Comparison of ENCODE assay signal across 27 cellular contexts in genomic region chr2:154244932-154245331, GRCh38.
"Had no signal": no experiment of that assay in that cellular context is flagged by ENCODE, and none has a peak within 500 bp of the region (broad histone marks: within the 10 kb centered on the region; RNA-seq: fewer than 3 reads in every experiment).

No MANE protein-coding gene starts in this region.

- FAIRE-seq: urothelium cell line had no signal

- DNase-seq: stimulated activated CD4-positive, alpha-beta T cell treated with anti-CD3 and anti-CD28 coated beads, Interleukin-2, amount 100 ng/mL, for 48 hours; stimulated activated CD4-positive, alpha-beta T cell treated with anti-CD3 and anti-CD28 coated beads, Interleukin-4, amount 100 ng/mL, for 1 hour; stimulated activated CD4-positive, alpha-beta T cell treated with anti-CD3 and anti-CD28 coated beads, Interleukin-4, amount 100 ng/mL, for 24 hours; stimulated activated CD4-positive, alpha-beta T cell treated with anti-CD3 and anti-CD28 coated beads, Interleukin-4, amount 100 ng/mL, for 4 hours; stimulated activated CD8-positive, alpha-beta memory T cell treated with anti-CD3 and anti-CD28 coated beads, Interleukin-4, amount 100 ng/mL, for 48 hours; stimulated activated naive B cell treated with anti-CD40 and anti-IgM and Interleukin-4, amounts not matched to agents 10 μg/mL and 1 μg/mL and 100 μg/mL, for 72 hours; stimulated activated naive CD4-positive, alpha-beta T cell; stimulated activated naive CD4-positive, alpha-beta T cell treated with Interleukin-2 at 50 U/mL for 16 hours; stimulated activated naive CD8-positive, alpha-beta T cell treated with anti-CD3 and anti-CD28 coated beads, Interleukin-15, amount 100 ng/mL, for 72 hours; stimulated activated naive CD8-positive, alpha-beta T cell treated with anti-CD3 and anti-CD28 coated beads, Interleukin-15, Interleukin-2, amounts not matched to agents 100 U/mL and 50 U/mL, for 24 hours; stomach; substantia nigra; testis; thyroid gland; tibial artery; transverse colon; trophoblast cell; upper lobe of left lung; upper lobe of right lung; uterus had no signal

- H3K4me3 ChIP-seq: stomach, suprapubic skin, testis, thoracic aorta, thyroid gland, tibial artery, tibial nerve, transverse colon, upper lobe of left lung, upper lobe of right lung, uterus, vagina had no signal

- H3K27ac ChIP-seq: stomach, suprapubic skin, testis, thoracic aorta, thyroid gland, tibial artery, tibial nerve, transverse colon, upper lobe of left lung, upper lobe of right lung, uterus, vagina had no signal

- H3K4me1 ChIP-seq: stomach, suprapubic skin, testis, thyroid gland, tibial artery, tibial nerve, transverse colon, upper lobe of left lung, upper lobe of right lung, uterus, vagina had no signal

- ATAC-seq: stimulated activated effector memory CD8-positive, alpha-beta T cell treated with anti-CD3 and anti-CD28 coated beads, Interleukin-12 subunit alpha, Interleukin-12 subunit beta, amount 100 ng/mL, for 72 hours; stimulated activated memory B cell treated with anti-CD40 and anti-IgM and Interleukin-4, amounts not matched to agents 10 μg/mL and 1 μg/mL and 100 μg/mL, for 72 hours; stimulated activated naive B cell treated with anti-CD40 and anti-IgM and Interleukin-4, amounts not matched to agents 10 μg/mL and 1 μg/mL and 100 μg/mL, for 72 hours; stimulated activated naive CD8-positive, alpha-beta T cell treated with anti-CD3 and anti-CD28 coated beads, Interleukin-15, amount 100 ng/mL, for 72 hours; stimulated activated naive CD8-positive, alpha-beta T cell treated with anti-CD3 and anti-CD28 coated beads, Interleukin-15, Interleukin-2, amounts not matched to agents 100 U/mL and 50 U/mL, for 24 hours; upper lobe of right lung had no signal

- H3K36me3 ChIP-seq: stomach, suprapubic skin, thoracic aorta, thyroid gland, tibial artery, tibial nerve, transverse colon, upper lobe of left lung, upper lobe of right lung, uterus, vagina had no signal

- H3K9me3 ChIP-seq: stomach, suprapubic skin, testis, thoracic aorta, thyroid gland, tibial artery, tibial nerve, transverse colon, upper lobe of left lung, upper lobe of right lung, uterus, vagina had no signal
